11 cellular contexts compared by ENCODE assay signal in the genomic region with DNA sequence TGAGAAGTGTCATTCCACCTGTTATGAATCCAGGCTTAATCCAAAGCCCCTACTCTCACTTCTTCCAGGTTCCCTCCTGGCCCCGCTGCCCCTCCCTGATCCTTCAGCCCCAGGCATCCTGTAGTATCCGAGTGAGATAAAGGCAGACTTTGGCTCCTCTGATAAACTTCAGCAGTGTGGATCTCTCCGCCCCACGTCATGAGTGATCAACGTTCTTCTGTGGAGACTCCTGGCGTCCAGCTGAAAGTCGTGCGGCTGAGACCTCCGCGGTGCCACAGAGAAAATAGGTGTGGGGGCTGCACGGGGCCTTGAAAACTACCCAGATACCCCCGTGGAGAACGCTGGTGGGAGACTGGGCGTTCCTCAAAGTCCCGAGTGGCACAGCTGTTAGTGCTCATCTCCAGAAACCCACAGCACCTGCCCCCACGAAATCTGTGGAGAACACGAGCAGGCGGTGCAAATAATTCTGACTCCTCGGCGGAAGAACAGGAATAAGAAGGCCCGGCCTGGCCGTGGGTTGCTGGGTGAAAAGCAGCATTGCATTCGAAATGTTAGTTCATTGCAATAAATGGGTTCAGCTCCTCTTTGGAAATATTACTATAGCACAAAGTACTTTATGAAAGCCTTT.
DNase-seq lines count a peak whose midpoint lies in the region; ATAC-seq and TF ChIP-seq lines count a peak whose summit lies in the region.
"Had no signal": no experiment of that assay in that cellular context is flagged by ENCODE, and none has a peak within 500 bp of the region (broad histone marks: within the 10 kb centered on the region; RNA-seq: fewer than 3 reads in every experiment).

No MANE protein-coding gene starts in this region.

- H3K4me2 ChIP-seq in GM23248 (ENCODE audit: unreplicated experiment) (no peak overlapping the region), PC-3 (ENCODE audit: low read length) (peak overlapping the region; percentile 77; the same call in 1 of the 2 replicates)

- H3K36me3 ChIP-seq in GM23248 (ENCODE audit: low read depth) (no peaks in the 10 kb centered on the region), PC-3 (ENCODE audit: low read depth, low read length) (no peaks in the 10 kb centered on the region; the same call in 1 of the 2 replicates), WERI-Rb-1 (no peaks in the 10 kb centered on the region), upper lobe of left lung (no peaks in the 10 kb centered on the region)
- H3K36me3 ChIP-seq: SJSA1 had no signal

- ATAC-seq in PC-3 = no peak
- no peak for ATAC-seq in upper lobe of left lung (ENCODE audit: low FRiP score in 2 of 2)

- H3K9ac ChIP-seq in GM23248 = peak overlapping the region; percentile 49
- 0 out of 2 replicates have a peak overlapping the region, but pooled peaks have one; percentile 26 for H3K9ac ChIP-seq in PC-3 (ENCODE audit: low read length)

- no TSS peak for BruUV-seq in PC-3 (replicated peaks; lab: Mats Ljungman, UMichigan)

- intact Hi-C loops in PC-3 (cut with micrococcal nuclease) = loop anchor here (2.0 to 5.0 kb wide), 3 partner anchors 305 to 701 kb away; no protein-coding TSS in a partner anchor
- intact Hi-C loops in head of caudate nucleus (cut with DNase I) = loop anchor here (10.0 kb wide), 1 partner anchor 427 kb away; a partner anchor contains a TSS
- intact Hi-C loops in lower leg skin (cut with DNase I; ENCODE audit: low total_unique reads) = loop anchor here (5.0 kb wide), 1 partner anchor 615 kb away; no protein-coding TSS in a partner anchor

- H3K9me3 ChIP-seq in GM23248 (ENCODE audit: low read depth) (peaks cover 4% of the 10 kb centered on the region), PC-3 (ENCODE audit: low read length) (peaks cover 6% of the 10 kb centered on the region; the same call in 1 of the 2 replicates), WERI-Rb-1 (ENCODE audit: severe bottlenecking) (peaks cover 20% of the 10 kb centered on the region), upper lobe of left lung (peaks cover 0 to 18% (median 14%) of the 10 kb centered on the region in 4 donors)

- H3K27me3 ChIP-seq in GM23248 (replicated peaks; ENCODE audit: insufficient read depth) = no peaks in the 10 kb centered on the region
- no peaks in the 10 kb centered on the region for H3K27me3 ChIP-seq in PC-3 (ENCODE audit: low read length)
- H3K27me3 ChIP-seq in WERI-Rb-1 (ENCODE audit: insufficient read depth, low read depth, severe bottlenecking) = peaks cover 13% of the 10 kb centered on the region
- no peaks in the 10 kb centered on the region for H3K27me3 ChIP-seq in upper lobe of left lung
- H3K27me3 ChIP-seq: SJSA1 had no signal

- H3K9me2 ChIP-seq in GM23248 (ENCODE audit: insufficient read depth) = no peaks in the 10 kb centered on the region
- H3K9me2 ChIP-seq in PC-3 (replicated peaks; ENCODE audit: low read length) = no peaks in the 10 kb centered on the region

- H3K79me2 ChIP-seq in GM23248 (ENCODE audit: insufficient read depth) = no peaks in the 10 kb centered on the region
- H3K79me2 ChIP-seq in PC-3 (ENCODE audit: low read length) = no peaks in the 10 kb centered on the region

- CTCF ChIA-PET in PC-3 (lab: Charles Lee) = interaction anchor here (0.5 to 1.7 kb wide), 17 partner anchors 12 to 702 kb away, joined by 3 to 13 read pairs (median 4); no protein-coding TSS in a partner anchor

- no peak overlapping the region for H3K4me3 ChIP-seq in GM23248
- no peak overlapping the region for H3K4me3 ChIP-seq in PC-3 (ENCODE audit: low read length)
- H3K4me3 ChIP-seq in WERI-Rb-1 (ENCODE audit: low read depth, low read length) = no peak overlapping the region
- no peak overlapping the region for H3K4me3 ChIP-seq in upper lobe of left lung
- no peak overlapping the region for H3K4me3 ChIP-seq in lower leg skin (ENCODE audit: low read depth, poor library complexity, severe bottlenecking)
- H3K4me3 ChIP-seq: SJSA1 had no signal

- H3K27ac ChIP-seq in GM23248 (no peak overlapping the region), PC-3 (ENCODE audit: low read length) (no peak overlapping the region), WERI-Rb-1 (no peak overlapping the region), upper lobe of left lung (no peak overlapping the region)
- H3K27ac ChIP-seq: HL-60, RWPE1 had no signal

- DNase-seq in GM23248 = no peak
- no peak for DNase-seq in PC-3
- peak in 38 of 42 donors; percentile 30 to 85 (median 55) for DNase-seq in head of caudate nucleus
- DNase-seq in putamen (ENCODE audit: low spot score) = peak; percentile 25
- no peak for DNase-seq in dermis blood vessel endothelial cell
- no peak for DNase-seq in WERI-Rb-1
- DNase-seq in upper lobe of left lung = no peak
- DNase-seq in lower leg skin (ENCODE audit: low spot score in 2 of 2) = no peak

- TF ChIP-seq EP300 in upper lobe of left lung (IDR thresholded peaks at IDR 0.05) = no peak

- H3F3A ChIP-seq in GM23248 (ENCODE audit: insufficient read depth) (no peaks in the 10 kb centered on the region), PC-3 (ENCODE audit: low read length, unreplicated experiment) (no peaks in the 10 kb centered on the region)

- H2AFZ ChIP-seq in GM23248 = peak overlapping the region; percentile 70
- peak overlapping the region; percentile 79 for H2AFZ ChIP-seq in PC-3 (ENCODE audit: low read length)

- POLR2A ChIA-PET in PC-3 (lab: Charles Lee; ENCODE audit: unreplicated experiment) = interaction anchor here (0.6 kb wide), 1 partner anchor 138 kb away, joined by 9 read pairs; no protein-coding TSS in a partner anchor

- H4K20me1 ChIP-seq in GM23248 (ENCODE audit: insufficient read depth) (no peaks in the 10 kb centered on the region), PC-3 (ENCODE audit: low read length) (no peaks in the 10 kb centered on the region)

- TF ChIP-seq POLR2A in upper lobe of left lung (IDR thresholded peaks at IDR 0.05) = no peak
- TF ChIP-seq POLR2A in lower leg skin (IDR thresholded peaks at IDR 0.05) = no peak

- in situ Hi-C loops in GM23248 (cut with MboI) = loop anchor here (25.0 kb wide), 1 partner anchor 615 kb away; no protein-coding TSS in a partner anchor

- TF ChIP-seq CTCF in PC-3 (conservative IDR thresholded peaks at IDR 0.05; ENCODE audit: low read depth, low read length) (no peak), WERI-Rb-1 (IDR thresholded peaks at IDR 0.05; ENCODE audit: low read depth, low read length) (no peak), upper lobe of left lung (IDR thresholded peaks at IDR 0.05) (no peak), lower leg skin (IDR thresholded peaks at IDR 0.05) (no peak)

- H3K4me1 ChIP-seq in GM23248 (ENCODE audit: insufficient read depth) (peaks cover 4% of the 10 kb centered on the region; the same call in 1 of the 2 replicates), PC-3 (ENCODE audit: insufficient read depth, low read length) (peaks cover 5% of the 10 kb centered on the region), upper lobe of left lung (peaks cover 8 to 11% (median 9%) of the 10 kb centered on the region in 4 donors)

- 89 to 91% methylated on average over 23 of the region's 23 CpGs for WGBS in GM23248 (ENCODE audit: low coverage in 1 of 2, low lambda C conversion rate in 2 of 2, missing lambda C conversion rate in 2 of 2), 2 experiments
- 92% methylated on average over 23 of the region's 23 CpGs for WGBS in upper lobe of left lung, 2 donors
- WGBS in lower leg skin, 2 donors = 92% methylated on average over 23 of the region's 23 CpGs

Comparison
In these comparisons a context has a peak if more than half of its experiments do, and no peak if none do; other contexts are left out.
1. DNase-seq: peak in head of caudate nucleus (38 of 42) and putamen (single experiment); none in GM23248 (single experiment), PC-3 (single experiment), dermis blood vessel endothelial cell (single experiment), WERI-Rb-1 (single experiment), upper lobe of left lung (0 of 2) and lower leg skin (0 of 2).